Comparison of ENCODE assay signal across 19 cellular contexts in genomic region chr3:162984752-162985151, GRCh38.
"Had no signal": no experiment of that assay in that cellular context is flagged by ENCODE, and none has a peak within 500 bp of the region (broad histone marks: within the 10 kb centered on the region; RNA-seq: fewer than 3 reads in every experiment).

No MANE protein-coding gene starts in this region.

- H3K27ac ChIP-seq: foreskin keratinocyte, spleen had no signal

- H3K36me3 ChIP-seq: spleen had no signal

- H3K4me1 ChIP-seq: foreskin keratinocyte, spleen had no signal

- H3K4me3 ChIP-seq: spleen had no signal

- H3K36me3 Mint-ChIP-seq: activated CD8-positive, alpha-beta memory T cell treated with anti-CD3 and anti-CD28 coated beads, Interleukin-2, amount 10 ng/mL, durations not matched to agents 7 days and 5 days; activated naive CD8-positive, alpha-beta T cell; brain had no signal

- H3K27me3 Mint-ChIP-seq: activated CD8-positive, alpha-beta memory T cell treated with anti-CD3 and anti-CD28 coated beads, Interleukin-2, amount 10 ng/mL, durations not matched to agents 7 days and 5 days; activated naive CD8-positive, alpha-beta T cell; activated T-cell treated with anti-CD3 and anti-CD28 coated beads, Interleukin-2, amount 50 U/mL, for 24 hours; brain; natural killer cell treated with Interleukin-12 subunit alpha and Interleukin-12 subunit beta and Interleukin-15 and Interleukin-18, amount 100 ng/mL, for 72 hours had no signal

- H3K27ac Mint-ChIP-seq: activated CD8-positive, alpha-beta memory T cell treated with anti-CD3 and anti-CD28 coated beads, Interleukin-2, amount 10 ng/mL, durations not matched to agents 7 days and 5 days; activated naive CD8-positive, alpha-beta T cell; activated T-cell treated with anti-CD3 and anti-CD28 coated beads, Interleukin-2, amount 50 U/mL, for 24 hours; brain; natural killer cell treated with Interleukin-12 subunit alpha and Interleukin-12 subunit beta and Interleukin-15 and Interleukin-18, amount 100 ng/mL, for 72 hours; T-helper 2 cell treated with Interferon-gamma antibody and Interleukin-4, amounts not matched to agents 5 μg/mL and 100 μg/mL, for 36 hours had no signal

- DNase-seq: activated CD4-positive, alpha-beta T cell treated with anti-CD3 and anti-CD28 coated beads, Interleukin-2, amount 50 U/mL, for 48 hours; activated CD4-positive, CD25-positive, alpha-beta regulatory T cell treated with anti-CD3 and anti-CD28 coated beads, Interleukin-2, amount 50 U/mL, for 72 hours; activated CD8-positive, alpha-beta memory T cell treated with anti-CD3 and anti-CD28 coated beads, Interleukin-2, amount 10 ng/mL, durations not matched to agents 7 days and 5 days; activated effector memory CD4-positive, alpha-beta T cell treated with Interleukin-2 at 50 U/mL for 16 hours; activated T-cell treated with anti-CD3 and anti-CD28 coated beads, Interleukin-2, amount 50 U/mL, for 24 hours; amygdala; cerebellar nuclear complex; dermis blood vessel endothelial cell; foreskin keratinocyte; head of caudate nucleus; spleen; stimulated activated CD4-positive, alpha-beta T cell treated with anti-CD3 and anti-CD28 coated beads, Interleukin-2, amount 100 ng/mL, for 24 hours; stimulated activated naive CD4-positive, alpha-beta T cell; substantia nigra; trophoblast cell had no signal

- H3K4me3 Mint-ChIP-seq: activated CD8-positive, alpha-beta memory T cell treated with anti-CD3 and anti-CD28 coated beads, Interleukin-2, amount 10 ng/mL, durations not matched to agents 7 days and 5 days; activated naive CD8-positive, alpha-beta T cell; activated T-cell treated with anti-CD3 and anti-CD28 coated beads, Interleukin-2, amount 50 U/mL, for 24 hours; brain; natural killer cell treated with Interleukin-12 subunit alpha and Interleukin-12 subunit beta and Interleukin-15 and Interleukin-18, amount 100 ng/mL, for 72 hours; T-helper 2 cell treated with Interferon-gamma antibody and Interleukin-4, amounts not matched to agents 5 μg/mL and 100 μg/mL, for 36 hours had no signal

- H3K27me3 ChIP-seq: foreskin keratinocyte, spleen had no signal

- H3K9me3 Mint-ChIP-seq: natural killer cell treated with Interleukin-12 subunit alpha and Interleukin-12 subunit beta and Interleukin-15 and Interleukin-18, amount 100 ng/mL, for 72 hours had no signal

- H3K4me1 Mint-ChIP-seq: activated CD8-positive, alpha-beta memory T cell treated with anti-CD3 and anti-CD28 coated beads, Interleukin-2, amount 10 ng/mL, durations not matched to agents 7 days and 5 days; brain had no signal
